Comparison of ENCODE assay signal across 9 cellular contexts in genomic region chr19:11141937-11142527, GRCh38. TPM values are rescaled to one million over a fixed set of nuclear protein-coding genes. Genes with fewer than 3 reads are reported as not detected.
A peak's percentile ranks its signal among the peaks of the same experiment; 100 is the strongest.
DNase-seq lines count a peak whose midpoint lies in the region; ATAC-seq and TF ChIP-seq lines count a peak whose summit lies in the region.
"Had no signal": no experiment of that assay in that cellular context is flagged by ENCODE, and none has a peak within 500 bp of the region (broad histone marks: within the 10 kb centered on the region; RNA-seq: fewer than 3 reads in every experiment).

No MANE protein-coding gene starts in this region.

- TF ChIP-seq CTCF in brain microvascular endothelial cell (IDR thresholded peaks at IDR 0.05; ENCODE audit: low read depth, low read length, missing control alignments) (no peak), left lung (IDR thresholded peaks at IDR 0.05) (no peak)

- H3K27ac ChIP-seq in brain microvascular endothelial cell (peak overlapping the region; percentile 44), left lung (peak overlapping the region; percentile 94 to 96), subcutaneous abdominal adipose tissue (ENCODE audit: low read depth, low read length) (peak overlapping the region; percentile 90)

- H3K27me3 ChIP-seq in brain microvascular endothelial cell (replicated peaks) (no peaks in the 10 kb centered on the region), left lung (no peaks in the 10 kb centered on the region), subcutaneous abdominal adipose tissue (ENCODE audit: control insufficient read depth in 5 of 5, insufficient read depth in 4 of 5, low read length in 5 of 5) (no peaks in the 10 kb centered on the region)

- ATAC-seq in left lung (no peak), left colon (no peak)

- H3K36me3 ChIP-seq in brain microvascular endothelial cell (replicated peaks) (no peaks in the 10 kb centered on the region), left lung (peaks cover 0 to 15% of the 10 kb centered on the region in 2 donors), subcutaneous abdominal adipose tissue (ENCODE audit: control insufficient read depth in 5 of 5, insufficient read depth in 5 of 5, low read length in 5 of 5) (no peaks in the 10 kb centered on the region)

- H3K4me1 ChIP-seq in left lung (peaks cover 41 to 75% of the 10 kb centered on the region in 2 donors), subcutaneous abdominal adipose tissue (ENCODE audit: control insufficient read depth in 5 of 5, insufficient read depth in 5 of 5, low read length in 5 of 5) (peaks cover 11 to 56% (median 52%) of the 10 kb centered on the region in 5 donors)

- H3K9me3 ChIP-seq in left lung: no peaks in the 10 kb centered on the region
- H3K9me3 ChIP-seq in subcutaneous abdominal adipose tissue (ENCODE audit: control insufficient read depth in 5 of 5, low read length in 5 of 5): peaks cover 0 to 5% (median 0%) of the 10 kb centered on the region in 5 donors

- H3K4me3 ChIP-seq in brain microvascular endothelial cell (ENCODE audit: low read depth, low read length) (no peak overlapping the region), left lung (no peak overlapping the region), subcutaneous abdominal adipose tissue (ENCODE audit: low read depth in 1 of 5, low read length in 5 of 5) (peak overlapping the region in 3 of 5 donors; percentile 2 to 28 (median 10))

- in situ Hi-C loops in brain microvascular endothelial cell (cut with HindIII; ENCODE audit: low pct_ligation_motif_present, low sequenced_read_pairs): no loop called here

- intact Hi-C loops in left lung (cut with DNase I) (loop anchor here in 1 of 2 donors (10.0 kb wide), 1 partner anchor 53 kb away; the partner anchor contains the start of gene KANK2), left colon (cut with DNase I, micrococcal nuclease) (no loop called here)

- DNase-seq in HK-2 (ENCODE audit: unreplicated experiment): peak; percentile 67
- no peak for DNase-seq in brain microvascular endothelial cell
- DNase-seq in left lung: peak in 1 of 2 donors; percentile 46
- DNase-seq in NCI-H748 (lab: John Stamatoyannopoulos, UW; ENCODE audit: unreplicated experiment): no peak
- no peak for DNase-seq in SKM-1 (lab: John Stamatoyannopoulos, UW; ENCODE audit: unreplicated experiment)
- no peak for DNase-seq in left colon
- DNase-seq in T-helper 1 cell: no peak
- DNase-seq: GF-D8 had no signal

- no peak overlapping the region for H3K9ac ChIP-seq in subcutaneous abdominal adipose tissue (ENCODE audit: low read length in 5 of 5)

RNA-seq across cellular contexts. Expression of gene SPC24, which starts 13.6 kb away (rescaled TPM):
- total RNA-seq in left lung (10 to 100 TPM in 1 of 2 donors, 1 to 10 TPM in 1; 5.4 to 12.1 TPM), left colon (10 to 100 TPM in 1 of 2 donors, 1 to 10 TPM in 1; 2.6 to 11.6 TPM)

RNA-seq across cellular contexts. Expression of gene LDLR, which starts 52.8 kb away (rescaled TPM):
- total RNA-seq in left lung (100 to 1,000 TPM; 212 to 310 TPM), left colon (100 to 1,000 TPM; 122 to 224 TPM)

RNA-seq across cellular contexts. Expression of gene KANK2, which starts 55.3 kb away (rescaled TPM):
- total RNA-seq in left lung: 100 to 1,000 TPM; 179 to 194 TPM
- 10 to 100 TPM; 28.5 to 85.3 TPM for total RNA-seq in left colon

Comparison
In these comparisons a context has a peak if more than half of its experiments do, and no peak if none do; other contexts are left out.
1. H3K27ac ChIP-seq: peak in every context shown above with its lines; median percentile 95 in left lung; 90 in subcutaneous abdominal adipose tissue; 44 in brain microvascular endothelial cell.
2. H3K4me3 ChIP-seq: peak in subcutaneous abdominal adipose tissue (3 of 5); none in brain microvascular endothelial cell (single experiment) and left lung (0 of 2).